Comparison of ENCODE assay signal across 9 cellular contexts in the genomic region with DNA sequence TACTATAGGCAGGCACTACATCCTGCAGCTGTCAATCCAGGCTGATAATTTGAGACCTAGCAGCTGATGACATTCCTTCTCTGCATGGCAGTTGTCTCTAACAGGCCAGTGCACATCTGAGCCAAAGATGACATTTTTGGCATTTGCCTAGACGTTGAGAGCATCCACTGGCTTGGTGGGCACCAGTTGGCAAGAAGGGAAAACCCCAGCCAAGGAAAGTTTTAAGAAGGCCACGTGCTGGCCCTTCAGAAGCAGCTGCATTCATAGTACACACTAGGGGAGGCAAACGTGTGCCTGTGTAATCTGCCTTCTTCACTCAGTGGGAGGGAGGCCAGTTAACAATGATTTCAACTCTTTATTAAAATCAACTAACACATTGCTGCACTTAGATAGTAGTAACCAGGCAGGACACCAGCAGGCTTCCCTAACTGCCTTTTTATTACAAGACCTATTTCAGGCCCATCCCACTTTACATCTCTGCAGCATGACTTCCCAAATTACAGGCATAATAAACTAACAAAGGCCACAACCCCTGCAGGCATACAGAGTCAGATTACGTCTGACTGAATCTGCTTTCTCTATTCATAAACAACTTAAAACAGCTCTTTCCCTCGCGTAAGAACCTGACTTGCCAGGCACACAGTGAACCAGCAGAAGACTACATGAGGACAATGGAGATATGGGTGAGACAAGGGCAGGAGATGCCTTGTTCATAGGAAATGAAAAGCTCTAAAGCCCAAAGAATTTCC.
DNase-seq lines count a peak whose midpoint lies in the region; ATAC-seq lines count a peak whose summit lies in the region.
"Had no signal": no experiment of that assay in that cellular context is flagged by ENCODE, and none has a peak within 500 bp of the region (broad histone marks: within the 10 kb centered on the region; RNA-seq: fewer than 3 reads in every experiment).

No MANE protein-coding gene starts in this region.

- ATAC-seq in HG02973 (IDR thresholded peaks at IDR 0.05; ENCODE audit: unreplicated experiment) (no peak), HG03108 (IDR thresholded peaks at IDR 0.05; ENCODE audit: unreplicated experiment) (no peak)

- peaks cover 0 to 2% of the 10 kb centered on the region in 2 donors for H3K9me3 ChIP-seq in esophagus (ENCODE audit: control insufficient read depth in 2 of 2, insufficient read depth in 1 of 2, low read depth in 1 of 2, low read length in 1 of 2)
- no peaks in the 10 kb centered on the region for H3K9me3 ChIP-seq in neuron (ENCODE audit: low read length)

- H3K27me3 ChIP-seq in esophagus (ENCODE audit: control insufficient read depth in 1 of 2, insufficient read depth in 2 of 2, low read length in 2 of 2): no peaks in the 10 kb centered on the region
- H3K27me3 ChIP-seq in neuron (ENCODE audit: insufficient read depth, low read length): no peaks in the 10 kb centered on the region

- peak overlapping the region; percentile 6 to 57 for H3K27ac ChIP-seq in esophagus (ENCODE audit: low read depth in 2 of 2, low read length in 1 of 2)

- peak; percentile 39 for DNase-seq in DMS79 treated with DMSO at 0.1 percent for 48 hours (lab: John Stamatoyannopoulos, UW)
- peak; percentile 62 for DNase-seq in NCI-H345 (lab: John Stamatoyannopoulos, UW)
- DNase-seq in GOT3 (lab: John Stamatoyannopoulos, UW): no peak
- DNase-seq in NK-92 (lab: John Stamatoyannopoulos, UW; ENCODE audit: unreplicated experiment): no peak
- DNase-seq: kidney glomerular epithelial cell had no signal

- 22 to 29% methylated on average over 6 of the region's 6 CpGs for WGBS in esophagus, 2 donors

- H3K4me3 ChIP-seq in esophagus (ENCODE audit: low read depth in 1 of 2, low read length in 2 of 2) (no peak overlapping the region), neuron (ENCODE audit: low read length) (peak overlapping the region; percentile 37)

- H2AFZ ChIP-seq in neuron (ENCODE audit: low read depth, low read length): peak overlapping the region; percentile 2

- H3K4me1 ChIP-seq in esophagus (ENCODE audit: control insufficient read depth in 2 of 2, insufficient read depth in 2 of 2, low read length in 1 of 2) (no peaks in the 10 kb centered on the region), neuron (ENCODE audit: insufficient read depth, low read length) (peaks cover 21% of the 10 kb centered on the region)

- H3K36me3 ChIP-seq in esophagus (ENCODE audit: control insufficient read depth in 2 of 2, insufficient read depth in 2 of 2, low read length in 1 of 2) (no peaks in the 10 kb centered on the region), neuron (ENCODE audit: insufficient read depth, low read length) (no peaks in the 10 kb centered on the region)

Comparison
In these comparisons a context has a peak if more than half of its experiments do, and no peak if none do; other contexts are left out.
1. DNase-seq: peak in DMS79 treated with DMSO at 0.1 percent for 48 hours (single experiment) and NCI-H345 (single experiment); none in GOT3 (single experiment) and NK-92 (single experiment).